ENCODE assay signal across 29 cellular contexts in genomic region chr15:49380912-49381311, GRCh38. TPM values are rescaled to one million over a fixed set of nuclear protein-coding genes. Genes with fewer than 3 reads are reported as not detected.
DNase-seq lines count a peak whose midpoint lies in the region; ATAC-seq and TF ChIP-seq lines count a peak whose summit lies in the region.
"Had no signal": no experiment of that assay in that cellular context is flagged by ENCODE, and none has a peak within 500 bp of the region (broad histone marks: within the 10 kb centered on the region; RNA-seq: fewer than 3 reads in every experiment).

No MANE protein-coding gene starts in this region.

- intact Hi-C loops in activated CD4-positive, alpha-beta memory T cell treated with anti-CD3 and anti-CD28 coated beads for 36 hours (cut with micrococcal nuclease) = no loop called here
- intact Hi-C loops in colonic mucosa (cut with DNase I) = no loop called here

- H3K27ac ChIP-seq in colonic mucosa = no peak overlapping the region
- H3K27ac ChIP-seq: BLaER1 treated with 17β-estradiol and CSF1 and Interleukin-3, amounts not matched to agents 10 nM and 100 nM; gastroesophageal sphincter; hepatocyte; left lung; right atrium auricular region; testis; VCaP had no signal

- H3K4me3 Mint-ChIP-seq in activated CD4-positive, alpha-beta memory T cell treated with anti-CD3 and anti-CD28 coated beads for 36 hours = no peak overlapping the region
- H3K4me3 Mint-ChIP-seq: activated CD4-positive, alpha-beta T cell treated with anti-CD3 and anti-CD28 coated beads, Interleukin-2, amount 10 ng/mL, durations not matched to agents 24 days and 14 days; activated naive CD8-positive, alpha-beta T cell treated with anti-CD3 and anti-CD28 coated beads, Interleukin-2, amount 50 U/mL, for 24 hours; activated T-cell treated with anti-CD3 and anti-CD28 coated beads, Interleukin-2, amount 50 U/mL, for 24 hours; dendritic cell treated with granulocyte-macrophage colony-stimulating factor and Interleukin-4, amounts not matched to agents 40 ng/mL and 50 ng/mL, for 4 days had no signal

- H3K36me3 Mint-ChIP-seq in activated CD4-positive, alpha-beta memory T cell treated with anti-CD3 and anti-CD28 coated beads for 36 hours = no peaks in the 10 kb centered on the region

- no peaks in the 10 kb centered on the region for H3K36me3 ChIP-seq in colonic mucosa
- H3K36me3 ChIP-seq: BLaER1 treated with 17β-estradiol and CSF1 and Interleukin-3, amounts not matched to agents 10 nM and 100 nM; gastroesophageal sphincter; left lung; right atrium auricular region had no signal

- CTCF ChIA-PET in activated CD4-positive, alpha-beta memory T cell treated with anti-CD3 and anti-CD28 coated beads for 36 hours (lab: Charles Lee) = no interaction called here

- peak; percentile 13 for DNase-seq in HCEC 1CT
- DNase-seq in epithelial cell of esophagus (ENCODE audit: low read depth) = peak; percentile 6
- DNase-seq in myocyte (ENCODE audit: low read depth) = peak; percentile 3
- DNase-seq in activated CD4-positive, alpha-beta memory T cell treated with anti-CD3 and anti-CD28 coated beads for 36 hours = no peak
- DNase-seq in colonic mucosa = no peak
- DNase-seq: activated CD4-positive, alpha-beta T cell treated with anti-CD3 and anti-CD28 coated beads, Interleukin-2, amount 10 ng/mL, durations not matched to agents 24 days and 14 days; activated naive CD8-positive, alpha-beta T cell treated with anti-CD3 and anti-CD28 coated beads, Interleukin-2, amount 50 U/mL, for 24 hours; activated T-cell treated with anti-CD3 and anti-CD28 coated beads, Interleukin-2, amount 50 U/mL, for 24 hours; central memory CD4-positive, alpha-beta T cell; DMS153; GDM1; left lung; mesenchymal stem cell; NCI-H2029 treated with DMSO at 0.1 percent for 48 hours; NCI-H226; NCI-H526 treated with DMSO at 0.1 percent for 48 hours; small intestine; stimulated activated naive CD8-positive, alpha-beta T cell treated with anti-CD3 and anti-CD28 coated beads, Interleukin-15, Interleukin-2, amounts not matched to agents 100 U/mL and 50 U/mL, for 24 hours; SW 1271; testis had no signal

- no peaks in the 10 kb centered on the region for H3K4me1 ChIP-seq in colonic mucosa
- H3K4me1 ChIP-seq: BLaER1 treated with 17β-estradiol and CSF1 and Interleukin-3, amounts not matched to agents 10 nM and 100 nM; gastroesophageal sphincter; left lung; right atrium auricular region; testis had no signal

- H3K27ac Mint-ChIP-seq in activated CD4-positive, alpha-beta memory T cell treated with anti-CD3 and anti-CD28 coated beads for 36 hours = no peak overlapping the region
- H3K27ac Mint-ChIP-seq: activated CD4-positive, alpha-beta T cell treated with anti-CD3 and anti-CD28 coated beads, Interleukin-2, amount 10 ng/mL, durations not matched to agents 24 days and 14 days; activated naive CD8-positive, alpha-beta T cell treated with anti-CD3 and anti-CD28 coated beads, Interleukin-2, amount 50 U/mL, for 24 hours; activated T-cell treated with anti-CD3 and anti-CD28 coated beads, Interleukin-2, amount 50 U/mL, for 24 hours; dendritic cell treated with granulocyte-macrophage colony-stimulating factor and Interleukin-4, amounts not matched to agents 40 ng/mL and 50 ng/mL, for 4 days had no signal

- TF ChIP-seq CTCF in epithelial cell of esophagus (IDR thresholded peaks at IDR 0.05; ENCODE audit: insufficient read depth, low read depth, low read length, missing control alignments) = no peak
- TF ChIP-seq CTCF in colonic mucosa (IDR thresholded peaks at IDR 0.05) = no peak

- no peak overlapping the region for H3K9ac ChIP-seq in colonic mucosa (ENCODE audit: low read depth in 2 of 2, low read length in 2 of 2)
- H3K9ac ChIP-seq: BLaER1 treated with 17β-estradiol and CSF1 and Interleukin-3, amounts not matched to agents 10 nM and 100 nM had no signal

- H3K4me1 Mint-ChIP-seq in activated CD4-positive, alpha-beta memory T cell treated with anti-CD3 and anti-CD28 coated beads for 36 hours (ENCODE audit: low read depth) = no peaks in the 10 kb centered on the region
- H3K4me1 Mint-ChIP-seq: activated CD4-positive, alpha-beta T cell treated with anti-CD3 and anti-CD28 coated beads, Interleukin-2, amount 10 ng/mL, durations not matched to agents 24 days and 14 days; activated naive CD8-positive, alpha-beta T cell treated with anti-CD3 and anti-CD28 coated beads, Interleukin-2, amount 50 U/mL, for 24 hours had no signal

- no peak for ATAC-seq in HG02973 (IDR thresholded peaks at IDR 0.05; ENCODE audit: unreplicated experiment)
- no peak for ATAC-seq in HG03139 (IDR thresholded peaks at IDR 0.05; ENCODE audit: unreplicated experiment)
- ATAC-seq: activated naive CD8-positive, alpha-beta T cell treated with anti-CD3 and anti-CD28 coated beads, Interleukin-2, amount 50 U/mL, for 24 hours; gastroesophageal sphincter; left lung; stimulated activated naive CD8-positive, alpha-beta T cell treated with anti-CD3 and anti-CD28 coated beads, Interleukin-15, Interleukin-2, amounts not matched to agents 100 U/mL and 50 U/mL, for 24 hours had no signal

- H3K9me3 Mint-ChIP-seq in activated CD4-positive, alpha-beta memory T cell treated with anti-CD3 and anti-CD28 coated beads for 36 hours = no peaks in the 10 kb centered on the region
- H3K9me3 Mint-ChIP-seq: activated CD4-positive, alpha-beta T cell treated with anti-CD3 and anti-CD28 coated beads, Interleukin-2, amount 10 ng/mL, durations not matched to agents 24 days and 14 days; activated T-cell treated with anti-CD3 and anti-CD28 coated beads, Interleukin-2, amount 50 U/mL, for 24 hours; dendritic cell treated with granulocyte-macrophage colony-stimulating factor and Interleukin-4, amounts not matched to agents 40 ng/mL and 50 ng/mL, for 4 days had no signal

- POLR2A ChIA-PET in activated CD4-positive, alpha-beta memory T cell treated with anti-CD3 and anti-CD28 coated beads for 36 hours (lab: Charles Lee) = no interaction called here

- H3K9me3 ChIP-seq in colonic mucosa = no peaks in the 10 kb centered on the region
- H3K9me3 ChIP-seq: BLaER1 treated with 17β-estradiol and CSF1 and Interleukin-3, amounts not matched to agents 10 nM and 100 nM; gastroesophageal sphincter; left lung; right atrium auricular region; testis had no signal

- H3K4me3 ChIP-seq in epithelial cell of esophagus (ENCODE audit: low read length) (no peak overlapping the region), colonic mucosa (no peak overlapping the region)
- H3K4me3 ChIP-seq: BLaER1 treated with 17β-estradiol and CSF1 and Interleukin-3, amounts not matched to agents 10 nM and 100 nM; gastroesophageal sphincter; hepatocyte; left lung; right atrium auricular region; testis had no signal

- no peaks in the 10 kb centered on the region for H3K27me3 Mint-ChIP-seq in activated CD4-positive, alpha-beta memory T cell treated with anti-CD3 and anti-CD28 coated beads for 36 hours
- H3K27me3 Mint-ChIP-seq: activated naive CD8-positive, alpha-beta T cell treated with anti-CD3 and anti-CD28 coated beads, Interleukin-2, amount 50 U/mL, for 24 hours; dendritic cell treated with granulocyte-macrophage colony-stimulating factor and Interleukin-4, amounts not matched to agents 40 ng/mL and 50 ng/mL, for 4 days had no signal

- H3K27me3 ChIP-seq in colonic mucosa = no peaks in the 10 kb centered on the region
- H3K27me3 ChIP-seq: BLaER1 treated with 17β-estradiol and CSF1 and Interleukin-3, amounts not matched to agents 10 nM and 100 nM; gastroesophageal sphincter; hepatocyte; left lung; right atrium auricular region; testis had no signal

TF ChIP-seq in PFSK-1, 5 proteins besides CTCF, POLR2A, EP300 and RAD21:
- TF ChIP-seq FOXP2 (optimal IDR thresholded peaks at IDR 0.05; ENCODE audit: borderline replicate concordance, extremely low read depth, extremely low read length, insufficient read depth) = no peak
- TF ChIP-seq, protein P1, sequence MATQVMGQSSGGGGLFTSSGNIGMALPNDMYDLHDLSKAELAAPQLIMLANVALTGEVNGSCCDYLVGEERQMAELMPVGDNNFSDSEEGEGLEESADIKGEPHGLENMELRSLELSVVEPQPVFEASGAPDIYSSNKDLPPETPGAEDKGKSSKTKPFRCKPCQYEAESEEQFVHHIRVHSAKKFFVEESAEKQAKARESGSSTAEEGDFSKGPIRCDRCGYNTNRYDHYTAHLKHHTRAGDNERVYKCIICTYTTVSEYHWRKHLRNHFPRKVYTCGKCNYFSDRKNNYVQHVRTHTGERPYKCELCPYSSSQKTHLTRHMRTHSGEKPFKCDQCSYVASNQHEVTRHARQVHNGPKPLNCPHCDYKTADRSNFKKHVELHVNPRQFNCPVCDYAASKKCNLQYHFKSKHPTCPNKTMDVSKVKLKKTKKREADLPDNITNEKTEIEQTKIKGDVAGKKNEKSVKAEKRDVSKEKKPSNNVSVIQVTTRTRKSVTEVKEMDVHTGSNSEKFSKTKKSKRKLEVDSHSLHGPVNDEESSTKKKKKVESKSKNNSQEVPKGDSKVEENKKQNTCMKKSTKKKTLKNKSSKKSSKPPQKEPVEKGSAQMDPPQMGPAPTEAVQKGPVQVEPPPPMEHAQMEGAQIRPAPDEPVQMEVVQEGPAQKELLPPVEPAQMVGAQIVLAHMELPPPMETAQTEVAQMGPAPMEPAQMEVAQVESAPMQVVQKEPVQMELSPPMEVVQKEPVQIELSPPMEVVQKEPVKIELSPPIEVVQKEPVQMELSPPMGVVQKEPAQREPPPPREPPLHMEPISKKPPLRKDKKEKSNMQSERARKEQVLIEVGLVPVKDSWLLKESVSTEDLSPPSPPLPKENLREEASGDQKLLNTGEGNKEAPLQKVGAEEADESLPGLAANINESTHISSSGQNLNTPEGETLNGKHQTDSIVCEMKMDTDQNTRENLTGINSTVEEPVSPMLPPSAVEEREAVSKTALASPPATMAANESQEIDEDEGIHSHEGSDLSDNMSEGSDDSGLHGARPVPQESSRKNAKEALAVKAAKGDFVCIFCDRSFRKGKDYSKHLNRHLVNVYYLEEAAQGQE (IDR thresholded peaks at IDR 0.05; ENCODE audit: insufficient read depth in 1 of 2, low read depth in 2 of 2, low read length in 2 of 2) = no peak; a peak in 1 of 4 replicates
- 0 out of 2 replicates have a peak, but pooled peaks have one; percentile 25 for TF ChIP-seq POLR2AphosphoS5 (IDR thresholded peaks at IDR 0.05; ENCODE audit: low read depth, low read length)

RNA-seq across cellular contexts. Expression of gene FGF7, which starts 42.1 kb away (rescaled TPM):
- polyA plus RNA-seq in PFSK-1 (2012; ENCODE audit: insufficient read length, low read depth) = not detected
- total RNA-seq in myocyte (39.2 and 69.2 TPM in 2 replicates), colonic mucosa (10 to 100 TPM in 1 of 2 donors, 1 to 10 TPM in 1; 3.7 to 13.3 TPM)
- 23.7 TPM for polyA plus RNA-seq in myocyte (2012)
- total RNA-seq in activated CD4-positive, alpha-beta memory T cell treated with anti-CD3 and anti-CD28 coated beads for 36 hours = not detected
- total RNA-seq: activated CD4-positive, alpha-beta T cell treated with anti-CD3 and anti-CD28 coated beads, Interleukin-2, amount 10 ng/mL, durations not matched to agents 24 days and 14 days had no signal

Comparison
In these comparisons a context has a peak if more than half of its experiments do, and no peak if none do; other contexts are left out.
1. DNase-seq: peak in HCEC 1CT (single experiment), epithelial cell of esophagus (single experiment) and myocyte (single experiment); none in activated CD4-positive, alpha-beta memory T cell treated with anti-CD3 and anti-CD28 coated beads for 36 hours (single experiment) and colonic mucosa (single experiment).
2. RNA of gene FGF7, which starts 42.1 kb away (total RNA-seq): 39.2 to 69.2 TPM in myocyte and 3.7 to 13.3 TPM in colonic mucosa; not detected in activated CD4-positive, alpha-beta memory T cell treated with anti-CD3 and anti-CD28 coated beads for 36 hours; every median in the first group is over 4 times any median in the second.